ENCODE assay signal across 10 cellular contexts in the genomic region with DNA sequence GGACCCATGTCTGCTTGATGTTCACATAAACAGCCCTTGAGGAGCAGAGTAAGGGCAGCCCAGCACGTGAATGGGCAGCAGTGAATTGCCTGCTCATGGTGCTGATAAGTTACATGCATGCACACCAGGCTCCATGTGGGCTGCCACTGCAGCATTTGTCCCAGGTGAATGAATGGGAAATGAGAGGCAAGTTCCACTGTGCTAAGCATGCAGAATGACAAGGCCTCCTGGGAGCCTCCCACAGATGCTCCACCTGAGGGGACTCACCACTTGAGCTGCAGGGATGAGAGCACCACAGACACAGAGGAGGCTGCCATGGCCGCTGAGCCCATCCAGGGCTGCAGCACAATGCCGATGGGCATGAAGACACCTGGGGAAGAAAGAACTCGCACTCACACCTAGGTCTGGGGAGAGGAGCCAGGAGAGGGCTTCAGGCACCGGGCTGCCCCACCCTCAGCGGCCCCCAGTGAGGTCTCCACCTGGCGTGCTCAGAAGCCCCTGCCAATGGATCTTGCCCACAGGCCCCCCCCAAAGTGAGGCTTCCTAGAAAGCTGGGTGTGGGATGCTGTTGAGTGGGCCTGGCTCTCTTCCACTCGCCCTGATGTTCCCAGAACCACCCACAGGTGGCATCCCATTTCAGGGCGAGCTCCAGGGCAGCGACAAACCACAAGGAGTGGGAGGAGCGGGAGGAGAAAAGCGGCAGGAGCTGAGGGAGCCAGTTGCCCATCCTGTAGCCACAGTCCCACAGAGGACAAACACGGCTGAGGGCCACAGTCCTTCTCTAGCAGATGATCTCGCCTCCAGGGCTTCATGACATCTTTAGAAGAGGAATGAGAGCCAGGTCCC.
DNase-seq lines count a peak whose midpoint lies in the region; ATAC-seq, FAIRE-seq and TF ChIP-seq lines count a peak whose summit lies in the region.
"Had no signal": no experiment of that assay in that cellular context is flagged by ENCODE, and none has a peak within 500 bp of the region (broad histone marks: within the 10 kb centered on the region; RNA-seq: fewer than 3 reads in every experiment).

No MANE protein-coding gene starts in this region.

- TF ChIP-seq EP300 in stomach (IDR thresholded peaks at IDR 0.05): no peak

- ATAC-seq in Right ventricle myocardium superior (ENCODE audit: poor library complexity) (peak; percentile 34), GM18511 (IDR thresholded peaks at IDR 0.05; ENCODE audit: unreplicated experiment) (no peak), HG02588 (IDR thresholded peaks at IDR 0.05; ENCODE audit: unreplicated experiment) (no peak)

- no peaks in the 10 kb centered on the region for H3K27me3 ChIP-seq in stomach

- no peaks in the 10 kb centered on the region for H3K9me3 ChIP-seq in stomach

- H3K27ac ChIP-seq in stomach: no peak overlapping the region

- peaks cover 0 to 8% (median 4%) of the 10 kb centered on the region in 4 donors for H3K4me1 ChIP-seq in stomach

- FAIRE-seq in RCC 7860 (lab: Jason Lieb, UNC): no peak
- FAIRE-seq: colon had no signal

- DNase-seq in NCI-H748 (lab: John Stamatoyannopoulos, UW; ENCODE audit: unreplicated experiment): peak; percentile 27
- no peak for DNase-seq in NCI-H748 treated with DMSO at 0.1 percent for 48 hours (lab: John Stamatoyannopoulos, UW)
- peak; percentile 6 for DNase-seq in RCC 7860 (ENCODE audit: low spot score)
- no peak for DNase-seq in Right ventricle myocardium superior
- peak; percentile 59 for DNase-seq in stomach
- DNase-seq in activated effector memory CD4-positive, alpha-beta T cell treated with anti-CD3 and anti-CD28 coated beads, Interleukin-2, amount 50 U/mL, for 16 hours: no peak
- DNase-seq: naive B cell had no signal

- 51 to 68% (median 62%) methylated on average over 10 to 14 of the region's 14 CpGs for WGBS in stomach, 5 donors

- H3K4me3 ChIP-seq in stomach: no peak overlapping the region

- intact Hi-C loops in Right ventricle myocardium superior (cut with DNase I) (no loop called here), stomach (cut with DNase I; ENCODE audit: low total_unique reads) (loop anchor here (10.0 kb wide), 1 partner anchor 189 kb away; a partner anchor contains a TSS)

- H3K36me3 ChIP-seq in stomach: peaks cover 0 to 61% (median 51%) of the 10 kb centered on the region in 4 donors

- no peak for TF ChIP-seq POLR2A in stomach (IDR thresholded peaks at IDR 0.05)

- peak in 5 of 7 experiments; percentile 38 to 64 (median 53) for TF ChIP-seq CTCF in stomach (IDR thresholded peaks at IDR 0.05)

Comparison
In these comparisons a context has a peak if more than half of its experiments do, and no peak if none do; other contexts are left out.
1. DNase-seq: peak in NCI-H748 (single experiment), RCC 7860 (single experiment) and stomach (single experiment); none in NCI-H748 treated with DMSO at 0.1 percent for 48 hours (single experiment), Right ventricle myocardium superior (single experiment) and activated effector memory CD4-positive, alpha-beta T cell treated with anti-CD3 and anti-CD28 coated beads, Interleukin-2, amount 50 U/mL, for 16 hours (single experiment).